Comparison of ENCODE assay signal across 8 cellular contexts in the genomic region with DNA sequence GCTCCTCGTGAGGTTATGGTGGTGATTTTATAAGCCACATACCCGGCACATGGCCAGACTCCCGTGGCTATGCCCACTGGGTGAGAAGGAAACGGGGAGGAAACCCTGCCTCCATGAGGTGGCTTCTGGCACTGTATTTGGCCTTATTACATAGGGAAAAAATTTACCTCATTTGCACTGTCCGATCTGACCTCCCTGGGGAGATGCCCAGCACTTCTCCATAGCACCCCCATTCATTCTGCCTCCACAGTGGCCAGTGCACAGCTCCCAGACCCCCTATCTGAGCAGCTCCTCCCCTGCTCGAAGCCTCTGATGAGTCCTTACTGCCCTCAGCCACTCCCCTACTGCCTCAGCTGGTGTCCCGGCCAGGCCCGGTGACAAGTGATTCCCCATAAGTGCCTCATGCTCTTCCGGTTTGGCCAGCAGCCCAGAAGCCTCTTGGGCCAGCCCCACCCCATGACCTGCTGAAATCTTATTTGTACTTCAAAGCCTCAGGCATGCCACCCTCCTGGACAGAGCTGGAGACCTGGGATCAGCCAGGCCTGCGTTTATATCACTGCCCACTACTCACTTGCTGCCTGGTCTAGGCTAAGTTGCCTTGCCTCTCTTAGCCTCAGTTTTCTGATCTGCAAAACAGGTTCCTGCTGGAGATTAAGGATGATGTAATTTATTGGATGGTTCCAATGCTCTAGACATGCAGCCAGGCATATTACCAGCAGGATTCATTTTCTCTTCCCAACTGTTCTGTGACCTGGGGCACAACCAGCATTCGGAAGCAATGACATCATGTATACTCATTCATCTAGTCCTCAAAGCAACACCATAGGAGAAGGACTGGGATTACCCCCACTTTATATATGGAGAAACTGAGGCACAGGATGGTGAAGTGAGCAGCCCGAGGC. TPM values are rescaled to one million over a fixed set of nuclear protein-coding genes. Genes with fewer than 3 reads are reported as not detected.
DNase-seq lines count a peak whose midpoint lies in the region; ATAC-seq and TF ChIP-seq lines count a peak whose summit lies in the region.

No MANE protein-coding gene starts in this region.

- intact Hi-C loops in ascending aorta (cut with DNase I), result no loop called here

- H3K27me3 ChIP-seq in ascending aorta, result no peaks in the 10 kb centered on the region

- no peak overlapping the region for H3K27ac ChIP-seq in ascending aorta

- peak; percentile 71 for DNase-seq in AG08396 (ENCODE audit: low spot score)
- peak; percentile 54 for DNase-seq in NCI-H2107 treated with DMSO at 0.1 percent for 48 hours (lab: John Stamatoyannopoulos, UW; ENCODE audit: unreplicated experiment)
- DNase-seq in ascending aorta (ENCODE audit: low spot score in 2 of 2), result peak; percentile 35 to 76
- DNase-seq in kidney tubule cell (ENCODE audit: low spot score), result peak; percentile 90
- DNase-seq in immature natural killer cell, result no peak
- no peak for DNase-seq in activated CD4-positive, alpha-beta T cell treated with anti-CD3 and anti-CD28 coated beads, Interleukin-2, amount 50 U/mL, for 1 hour

- peaks cover 9 to 18% of the 10 kb centered on the region in 2 donors for H3K4me1 Mint-ChIP-seq in immature natural killer cell

- H3K36me3 ChIP-seq in ascending aorta, result no peaks in the 10 kb centered on the region

- H3K36me3 Mint-ChIP-seq in immature natural killer cell, result no peaks in the 10 kb centered on the region

- H3K27me3 Mint-ChIP-seq in immature natural killer cell (ENCODE audit: low read depth in 3 of 3), result peaks cover 1 to 4% (median 3%) of the 10 kb centered on the region in 3 donors

- no peak for TF ChIP-seq CTCF in ascending aorta (IDR thresholded peaks at IDR 0.05)

- peaks cover 0 to 5% of the 10 kb centered on the region in 2 donors for H3K4me1 ChIP-seq in ascending aorta

- H3K9me3 ChIP-seq in ascending aorta, result no peaks in the 10 kb centered on the region

- no peak overlapping the region for H3K27ac Mint-ChIP-seq in immature natural killer cell

- ATAC-seq in GM21390 (IDR thresholded peaks at IDR 0.05; ENCODE audit: unreplicated experiment) (peak; percentile 60), HG03196 (IDR thresholded peaks at IDR 0.05; ENCODE audit: unreplicated experiment) (no peak)

- no peak overlapping the region for H3K4me3 Mint-ChIP-seq in immature natural killer cell

- H3K4me3 ChIP-seq in ascending aorta, result no peak overlapping the region

- no peaks in the 10 kb centered on the region for H3K9me3 Mint-ChIP-seq in immature natural killer cell

RNA-seq across cellular contexts. Expression of a gene that starts 30.6 kb away (rescaled TPM):
- total RNA-seq in ascending aorta, result 78.1 TPM
- polyA plus RNA-seq in immature natural killer cell, result 1 to 10 TPM; 4.7 to 8.0 (median 6.9) TPM

Comparison
In these comparisons a context has a peak if more than half of its experiments do, and no peak if none do; other contexts are left out.
1. DNase-seq: peak in AG08396 (single experiment), NCI-H2107 treated with DMSO at 0.1 percent for 48 hours (single experiment), ascending aorta (2 of 2) and kidney tubule cell (single experiment); none in immature natural killer cell (0 of 3) and activated CD4-positive, alpha-beta T cell treated with anti-CD3 and anti-CD28 coated beads, Interleukin-2, amount 50 U/mL, for 1 hour (single experiment).